In genomic region chr22:42646569-42647525, GRCh38 we compare ENCODE assay signal across 1 cellular context.
TF ChIP-seq lines count a peak whose summit lies in the region.

No MANE protein-coding gene starts in this region.

TF ChIP-seq in HepG2, 621 proteins besides CTCF, POLR2A, EP300 and RAD21:
- TF ChIP-seq SIX4 (CRISPR knock-in tag; IDR thresholded peaks at IDR 0.05) (no peak), ZNF644 (CRISPR knock-in tag; IDR thresholded peaks at IDR 0.05; ENCODE audit: low read depth) (no peak), PRDM15 (CRISPR knock-in tag; IDR thresholded peaks at IDR 0.05) (0 out of 2 replicates have a peak, but pooled peaks have one; percentile 31), GABPA (IDR thresholded peaks at IDR 0.05; ENCODE audit: low read depth, low read length) (no peak), GABPA (CRISPR knock-in tag; IDR thresholded peaks at IDR 0.05; ENCODE audit: low read depth) (no peak), ZNF33B (CRISPR knock-in tag; IDR thresholded peaks at IDR 0.05) (no peak), ZNF530 (CRISPR knock-in tag; IDR thresholded peaks at IDR 0.05; ENCODE audit: low read depth) (no peak), SP1 (IDR thresholded peaks at IDR 0.05) (no peak), SP1 (CRISPR knock-in tag; IDR thresholded peaks at IDR 0.05) (no peak), ZNF652 (CRISPR knock-in tag; IDR thresholded peaks at IDR 0.05; ENCODE audit: borderline replicate concordance, low read depth) (no peak), SRSF1 (optimal IDR thresholded peaks at IDR 0.05; ENCODE audit: low read depth, low read length) (peak; percentile 6), XBP1 (CRISPR knock-in tag; IDR thresholded peaks at IDR 0.05) (no peak), ZGPAT (CRISPR knock-in tag; IDR thresholded peaks at IDR 0.05) (no peak), HNRNPL (IDR thresholded peaks at IDR 0.05; ENCODE audit: low read depth, low read length) (0 out of 2 replicates have a peak, but pooled peaks have one; percentile 45), CSRNP2 (CRISPR knock-in tag; conservative IDR thresholded peaks at IDR 0.05; ENCODE audit: low read depth) (no peak), TFDP1 (CRISPR knock-in tag; IDR thresholded peaks at IDR 0.05; ENCODE audit: borderline replicate concordance) (no peak), ZKSCAN8 (CRISPR knock-in tag; IDR thresholded peaks at IDR 0.05; ENCODE audit: borderline replicate concordance) (no peak), HCFC1 (IDR thresholded peaks at IDR 0.05; ENCODE audit: low read depth, low read length) (no peak), JUN (CRISPR knock-in tag; IDR thresholded peaks at IDR 0.05) (no peak), ZBTB33 (CRISPR knock-in tag; IDR thresholded peaks at IDR 0.05) (peak; percentile 45; the same call in 1 of the 2 replicates), HDAC6 (IDR thresholded peaks at IDR 0.05; ENCODE audit: low read depth, low read length) (no peak), CENPBD1 (CRISPR knock-in tag; IDR thresholded peaks at IDR 0.05; ENCODE audit: borderline replicate concordance, low read depth) (no peak), HOXA5 (CRISPR knock-in tag; IDR thresholded peaks at IDR 0.05) (no peak), ZFY (CRISPR knock-in tag; IDR thresholded peaks at IDR 0.05) (peak; percentile 41), ZNF317 (CRISPR knock-in tag; IDR thresholded peaks at IDR 0.05) (no peak), FOXP1 (IDR thresholded peaks at IDR 0.05) (no peak), FOXP1 (CRISPR knock-in tag; IDR thresholded peaks at IDR 0.05) (no peak), ZBTB42 (CRISPR knock-in tag; IDR thresholded peaks at IDR 0.05) (no peak), STAG1 (CRISPR knock-in tag; IDR thresholded peaks at IDR 0.05) (peak; percentile 3; the same call in 1 of the 2 replicates), CEBPB (IDR thresholded peaks at IDR 0.05; ENCODE audit: borderline replicate concordance, low read depth, low read length) (no peak), ZBTB7B (CRISPR knock-in tag; IDR thresholded peaks at IDR 0.05) (0 out of 2 replicates have a peak, but pooled peaks have one; percentile 2), GPN1 (CRISPR knock-in tag; IDR thresholded peaks at IDR 0.05; ENCODE audit: borderline replicate concordance) (no peak), SMYD3 (CRISPR knock-in tag; IDR thresholded peaks at IDR 0.05) (no peak), FOSL1 (CRISPR knock-in tag; IDR thresholded peaks at IDR 0.05; ENCODE audit: borderline replicate concordance) (no peak), ZNF549 (CRISPR knock-in tag; IDR thresholded peaks at IDR 0.05) (no peak), PHF8 (CRISPR knock-in tag; IDR thresholded peaks at IDR 0.05) (0 out of 2 replicates have a peak, but pooled peaks have one; percentile 12), ZNF263 (CRISPR knock-in tag; IDR thresholded peaks at IDR 0.05) (peak; percentile 89), ZFX (CRISPR knock-in tag; IDR thresholded peaks at IDR 0.05; ENCODE audit: low read depth) (peak; percentile 56), SOX13 (IDR thresholded peaks at IDR 0.05) (no peak), SOX13 (CRISPR knock-in tag; conservative IDR thresholded peaks at IDR 0.05 in 1 of 2, IDR thresholded peaks at IDR 0.05 in 1 of 2) (no peak), ZNF777 (CRISPR knock-in tag; IDR thresholded peaks at IDR 0.05) (no peak), ZNF432 (CRISPR knock-in tag; IDR thresholded peaks at IDR 0.05; ENCODE audit: borderline replicate concordance) (no peak), ZNF564 (CRISPR knock-in tag; IDR thresholded peaks at IDR 0.05) (no peak), ZNF891 (CRISPR knock-in tag; IDR thresholded peaks at IDR 0.05) (no peak), POLR2AphosphoS5 (IDR thresholded peaks at IDR 0.05; ENCODE audit: low read depth, low read length) (peak; percentile 5; the same call in 1 of the 2 replicates), UBTF (CRISPR knock-in tag; IDR thresholded peaks at IDR 0.05) (0 out of 2 replicates have a peak, but pooled peaks have one; percentile 26), ZFP90 (CRISPR knock-in tag; IDR thresholded peaks at IDR 0.05; ENCODE audit: borderline replicate concordance) (0 out of 2 replicates have a peak, but pooled peaks have one; percentile 47), RBAK (CRISPR knock-in tag; IDR thresholded peaks at IDR 0.05) (no peak), ZNF660 (CRISPR knock-in tag; IDR thresholded peaks at IDR 0.05; ENCODE audit: borderline replicate concordance, low read depth) (no peak), PCBP1 (IDR thresholded peaks at IDR 0.05; ENCODE audit: borderline replicate concordance, low read depth, low read length) (0 out of 2 replicates have a peak, but pooled peaks have one; percentile 24), ZNF44 (CRISPR knock-in tag; IDR thresholded peaks at IDR 0.05) (no peak), ARNT2 (CRISPR knock-in tag; IDR thresholded peaks at IDR 0.05; ENCODE audit: low read depth) (no peak), ZNF121 (CRISPR knock-in tag; IDR thresholded peaks at IDR 0.05) (no peak), ATF5 (CRISPR knock-in tag; IDR thresholded peaks at IDR 0.05; ENCODE audit: low read depth) (no peak), ZBTB39 (CRISPR knock-in tag; IDR thresholded peaks at IDR 0.05) (no peak), ZBTB7A (CRISPR knock-in tag; IDR thresholded peaks at IDR 0.05) (no peak), TARDBP (CRISPR knock-in tag; IDR thresholded peaks at IDR 0.05) (peak; percentile 30; the same call in 1 of the 2 replicates)
TF ChIP-seq in HepG2: peak in this region for 15.
